In genomic region chr19:4800591-4801081, GRCh38 we compare ENCODE assay signal across 1 cellular context.
TF ChIP-seq lines count a peak whose summit lies in the region.

No MANE protein-coding gene starts in this region.

TF ChIP-seq in HEK293, 187 proteins besides CTCF, POLR2A, EP300 and RAD21:
- 0 out of 2 replicates have a peak, but pooled peaks have one; percentile 22 for TF ChIP-seq PRDM10 (tag by site-specific recombination; IDR thresholded peaks at IDR 0.05)
- 0 out of 2 replicates have a peak, but pooled peaks have one; percentile 10 for TF ChIP-seq ZIC2 (tag by site-specific recombination; IDR thresholded peaks at IDR 0.05)
- no peak for TF ChIP-seq ZNF747 (tag by site-specific recombination; IDR thresholded peaks at IDR 0.05)
